Comparison of ENCODE assay signal across 10 cellular contexts in the genomic region with DNA sequence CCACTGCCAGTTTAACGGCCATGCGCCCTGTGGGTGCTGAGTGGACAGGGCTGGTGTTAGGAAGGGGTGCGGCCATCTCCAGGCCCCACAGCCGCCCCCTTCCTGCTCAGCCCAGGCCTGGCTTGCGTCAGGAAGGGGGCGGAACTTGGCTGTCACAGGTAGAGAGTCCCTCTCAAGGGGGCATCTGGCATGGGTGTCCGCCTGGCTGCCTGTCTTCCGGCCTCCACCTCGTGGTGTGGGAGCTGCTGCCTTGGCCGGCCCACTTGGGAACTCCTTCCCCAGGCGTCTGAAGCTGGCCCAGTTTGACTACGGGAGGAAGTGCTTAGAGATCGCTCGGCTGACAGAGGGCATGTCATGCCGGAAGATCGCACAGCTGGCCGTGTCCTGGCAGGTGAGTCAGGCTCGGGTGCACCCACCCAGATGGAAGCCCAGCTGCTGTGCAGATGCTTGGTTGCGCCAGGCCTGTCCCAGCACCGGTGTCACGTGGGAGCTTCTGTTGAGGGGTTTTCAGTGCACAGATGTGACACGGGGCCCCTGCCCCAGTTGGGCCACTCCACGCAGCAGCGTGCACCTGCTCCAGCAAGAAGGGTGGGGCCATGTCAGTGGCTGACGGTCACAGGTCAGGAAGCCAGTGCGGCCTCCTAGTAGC. TPM values are rescaled to one million over a fixed set of nuclear protein-coding genes. Genes with fewer than 3 reads are reported as not detected.
A peak's percentile ranks its signal among the peaks of the same experiment; 100 is the strongest.
DNase-seq lines count a peak whose midpoint lies in the region; ATAC-seq and TF ChIP-seq lines count a peak whose summit lies in the region.
"Had no signal": no experiment of that assay in that cellular context is flagged by ENCODE, and none has a peak within 500 bp of the region (broad histone marks: within the 10 kb centered on the region; RNA-seq: fewer than 3 reads in every experiment).

No MANE protein-coding gene starts in this region.

- peak overlapping the region in 1 of 2 donors; percentile 58 for H3K27ac Mint-ChIP-seq in T-cell
- no peak overlapping the region for H3K27ac Mint-ChIP-seq in activated T-helper 2 cell treated with anti-CD3 and anti-CD28 coated beads, Interferon-gamma antibody, Interleukin-2, Interleukin-4, amounts not matched to agents 10 μg/mL and 5 μg/mL and 100 μg/mL, durations not matched to agents 14 hours and 24 hours and 36 hours

- no peak for TF ChIP-seq CTCF in BJ (IDR thresholded peaks at IDR 0.05; ENCODE audit: insufficient read depth, low read depth, low read length)

- H3K4me3 Mint-ChIP-seq in T-cell = peak overlapping the region; percentile 43 to 62 (median 51)
- no peak overlapping the region for H3K4me3 Mint-ChIP-seq in activated T-helper 2 cell treated with anti-CD3 and anti-CD28 coated beads, Interferon-gamma antibody, Interleukin-2, Interleukin-4, amounts not matched to agents 10 μg/mL and 5 μg/mL and 100 μg/mL, durations not matched to agents 14 hours and 24 hours and 36 hours (ENCODE audit: low read depth)

- intact Hi-C loops in activated T-helper 2 cell treated with anti-CD3 and anti-CD28 coated beads, Interferon-gamma antibody, Interleukin-2, Interleukin-4, amounts not matched to agents 10 μg/mL and 5 μg/mL and 100 μg/mL, durations not matched to agents 14 hours and 24 hours and 36 hours (cut with micrococcal nuclease) = no loop called here

- H3K36me3 ChIP-seq in BJ (ENCODE audit: control insufficient read depth, insufficient read depth, low read length) = no peaks in the 10 kb centered on the region

- no peaks in the 10 kb centered on the region for H3K4me1 Mint-ChIP-seq in T-cell
- H3K4me1 Mint-ChIP-seq in activated T-helper 2 cell treated with anti-CD3 and anti-CD28 coated beads, Interferon-gamma antibody, Interleukin-2, Interleukin-4, amounts not matched to agents 10 μg/mL and 5 μg/mL and 100 μg/mL, durations not matched to agents 14 hours and 24 hours and 36 hours (ENCODE audit: low read depth) = no peaks in the 10 kb centered on the region

- peak; percentile 64 for ATAC-seq in GM21529 (IDR thresholded peaks at IDR 0.05; ENCODE audit: unreplicated experiment)
- ATAC-seq in T-cell (replicated peaks in 1 of 4) = peak; percentile 54 to 71 (median 64)
- no peak for ATAC-seq in GM19328 (IDR thresholded peaks at IDR 0.05; ENCODE audit: unreplicated experiment)

- H3K27me3 ChIP-seq in BJ (ENCODE audit: control insufficient read depth, insufficient read depth, low read length) = no peaks in the 10 kb centered on the region

- no peaks in the 10 kb centered on the region for H3K36me3 Mint-ChIP-seq in T-cell
- H3K36me3 Mint-ChIP-seq in activated T-helper 2 cell treated with anti-CD3 and anti-CD28 coated beads, Interferon-gamma antibody, Interleukin-2, Interleukin-4, amounts not matched to agents 10 μg/mL and 5 μg/mL and 100 μg/mL, durations not matched to agents 14 hours and 24 hours and 36 hours (ENCODE audit: low read depth) = no peaks in the 10 kb centered on the region

- no peak overlapping the region for H3K4me3 ChIP-seq in BJ (ENCODE audit: low read depth, low read length)

- peaks cover 0 to 8% of the 10 kb centered on the region in 2 donors for H3K27me3 Mint-ChIP-seq in T-cell
- H3K27me3 Mint-ChIP-seq in activated T-helper 2 cell treated with anti-CD3 and anti-CD28 coated beads, Interferon-gamma antibody, Interleukin-2, Interleukin-4, amounts not matched to agents 10 μg/mL and 5 μg/mL and 100 μg/mL, durations not matched to agents 14 hours and 24 hours and 36 hours (ENCODE audit: low read depth) = no peaks in the 10 kb centered on the region

- DNase-seq in BJ (ENCODE audit: low read depth) = peak; percentile 3
- peak in 1 of 34 experiments; percentile 15 for DNase-seq in T-cell
- DNase-seq in islet precursor cell = peak; percentile 70
- DNase-seq in NCI-H1436 treated with DMSO at 0.1 percent for 48 hours (lab: John Stamatoyannopoulos, UW) = no peak
- no peak for DNase-seq in anterior cingulate cortex (lab: John Stamatoyannopoulos, UW)
- no peak for DNase-seq in activated T-helper 2 cell treated with anti-CD3 and anti-CD28 coated beads, Interferon-gamma antibody, Interleukin-2, Interleukin-4, amounts not matched to agents 10 μg/mL and 5 μg/mL and 100 μg/mL, durations not matched to agents 14 hours and 24 hours and 36 hours (ENCODE audit: low spot score)
- DNase-seq: NCI-H1105 had no signal

- POLR2A ChIA-PET in BJ (lab: Charles Lee) (no interaction called here), T-cell (lab: Charles Lee) (no interaction called here)

- CTCF ChIA-PET in BJ (lab: Yijun Ruan, JAX) (interaction anchor here (0.7 to 2.3 kb wide), 3 partner anchors 21 to 32 kb away, joined by 3 to 13 read pairs (median 3); no protein-coding TSS in a partner anchor), T-cell (lab: Charles Lee) (no interaction called here)

- H3K9me3 Mint-ChIP-seq in T-cell = no peaks in the 10 kb centered on the region
- H3K9me3 Mint-ChIP-seq in activated T-helper 2 cell treated with anti-CD3 and anti-CD28 coated beads, Interferon-gamma antibody, Interleukin-2, Interleukin-4, amounts not matched to agents 10 μg/mL and 5 μg/mL and 100 μg/mL, durations not matched to agents 14 hours and 24 hours and 36 hours = no peaks in the 10 kb centered on the region

RNA-seq across cellular contexts. Expression of a gene that starts 9.1 kb away (rescaled TPM):
- 9.5 and 12.5 TPM in 2 replicates for polyA plus RNA-seq in BJ (2011; rRNA removed)
- 8.9 and 13.1 TPM in 2 replicates for polyA minus RNA-seq in BJ (2011; rRNA and poly(A)+ RNA removed)
- total RNA-seq in T-cell = 10 to 100 TPM; 52.1 to 69.3 (median 57.2) TPM
- 68.0 and 70.9 TPM in 2 replicates for total RNA-seq in activated T-helper 2 cell treated with anti-CD3 and anti-CD28 coated beads, Interferon-gamma antibody, Interleukin-2, Interleukin-4, amounts not matched to agents 10 μg/mL and 5 μg/mL and 100 μg/mL, durations not matched to agents 14 hours and 24 hours and 36 hours

RNA-seq across cellular contexts. Expression of a gene that starts 13.0 kb away (rescaled TPM):
- polyA plus RNA-seq in BJ (2011; rRNA removed) = 0.06 and 0.20 TPM in 2 replicates
- not detected in 2 replicates for polyA minus RNA-seq in BJ (2011; rRNA and poly(A)+ RNA removed)
- total RNA-seq in T-cell = 1 to 10 TPM in 3 of 5 donors, under 1 TPM in 2; 0.59 to 3.1 (median 1.4) TPM
- total RNA-seq in activated T-helper 2 cell treated with anti-CD3 and anti-CD28 coated beads, Interferon-gamma antibody, Interleukin-2, Interleukin-4, amounts not matched to agents 10 μg/mL and 5 μg/mL and 100 μg/mL, durations not matched to agents 14 hours and 24 hours and 36 hours = 0.53 and 0.62 TPM in 2 replicates
- total RNA-seq: myocyte had no signal

RNA-seq across cellular contexts. Expression of a gene that starts 27.0 kb away (rescaled TPM):
- polyA plus RNA-seq in BJ (2011; rRNA removed) = 1.7 and 2.0 TPM in 2 replicates
- 0.43 and 0.87 TPM in 2 replicates for polyA minus RNA-seq in BJ (2011; rRNA and poly(A)+ RNA removed)
- under 1 TPM in 3 of 5 donors, not detected in 2; 0.15 to 0.54 (median 0.26) TPM for total RNA-seq in T-cell
- 4.0 and 4.7 TPM in 2 replicates for total RNA-seq in activated T-helper 2 cell treated with anti-CD3 and anti-CD28 coated beads, Interferon-gamma antibody, Interleukin-2, Interleukin-4, amounts not matched to agents 10 μg/mL and 5 μg/mL and 100 μg/mL, durations not matched to agents 14 hours and 24 hours and 36 hours

RNA-seq across cellular contexts. Expression of a gene that starts 41.4 kb away (rescaled TPM):
- 0.31 and 0.43 TPM in 2 replicates for polyA plus RNA-seq in BJ (2011; rRNA removed)
- polyA minus RNA-seq in BJ (2011; rRNA and poly(A)+ RNA removed) = not detected in 2 replicates
- under 1 TPM in 1 of 5 donors, not detected in 4; 0.20 TPM for total RNA-seq in T-cell
- total RNA-seq in activated T-helper 2 cell treated with anti-CD3 and anti-CD28 coated beads, Interferon-gamma antibody, Interleukin-2, Interleukin-4, amounts not matched to agents 10 μg/mL and 5 μg/mL and 100 μg/mL, durations not matched to agents 14 hours and 24 hours and 36 hours = not detected in 2 replicates
- total RNA-seq: myocyte had no signal

RNA-seq across cellular contexts. Expression of a gene that starts 49.5 kb away (rescaled TPM):
- 12.5 and 19.7 TPM in 2 replicates for polyA plus RNA-seq in BJ (2011; rRNA removed)
- polyA minus RNA-seq in BJ (2011; rRNA and poly(A)+ RNA removed) = 9.0 and 11.3 TPM in 2 replicates
- total RNA-seq in T-cell = 10 to 100 TPM; 24.6 to 42.5 (median 31.1) TPM
- total RNA-seq in activated T-helper 2 cell treated with anti-CD3 and anti-CD28 coated beads, Interferon-gamma antibody, Interleukin-2, Interleukin-4, amounts not matched to agents 10 μg/mL and 5 μg/mL and 100 μg/mL, durations not matched to agents 14 hours and 24 hours and 36 hours = 71.5 and 78.5 TPM in 2 replicates

Comparison
In these comparisons a context has a peak if more than half of its experiments do, and no peak if none do; other contexts are left out.
1. DNase-seq: peak in BJ (single experiment) and islet precursor cell (single experiment); none in NCI-H1436 treated with DMSO at 0.1 percent for 48 hours (single experiment), anterior cingulate cortex (0 of 58) and activated T-helper 2 cell treated with anti-CD3 and anti-CD28 coated beads, Interferon-gamma antibody, Interleukin-2, Interleukin-4, amounts not matched to agents 10 μg/mL and 5 μg/mL and 100 μg/mL, durations not matched to agents 14 hours and 24 hours and 36 hours (single experiment).